Comparison of ENCODE assay signal across 9 cellular contexts in the genomic region with DNA sequence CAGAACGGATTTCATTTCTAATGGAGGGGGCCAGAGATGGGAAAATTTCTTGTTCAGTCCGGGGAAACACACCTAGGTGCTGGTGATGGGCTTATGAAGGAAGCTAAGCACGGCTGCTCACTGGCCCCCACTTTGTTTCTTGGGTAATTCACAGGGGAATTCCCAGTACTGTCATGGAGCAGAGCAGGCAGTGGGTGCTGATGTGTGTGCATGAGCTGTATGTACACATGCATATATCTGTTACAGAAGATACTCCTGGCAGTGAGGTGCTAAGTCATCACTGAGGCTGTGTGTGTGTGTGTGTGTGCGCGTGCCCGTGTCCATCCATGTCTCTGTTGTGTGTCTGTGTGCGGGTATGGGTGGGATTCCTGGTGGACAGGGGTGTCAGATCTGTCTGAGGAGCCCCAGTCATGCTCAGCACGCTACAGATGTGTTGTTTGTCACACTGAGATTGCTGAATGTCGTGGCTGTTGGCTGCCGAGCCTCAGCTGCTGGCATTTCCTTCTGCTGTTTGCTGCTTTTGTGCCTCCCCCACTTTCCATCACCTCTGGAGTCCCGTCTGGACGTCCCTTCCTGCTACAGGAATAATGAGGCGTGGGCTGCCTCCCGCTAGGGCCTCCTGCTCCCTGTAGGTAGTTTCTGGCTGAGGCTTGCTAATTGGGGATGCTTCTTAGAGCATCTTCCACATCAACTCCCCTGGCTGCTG. TPM values are rescaled to one million over a fixed set of nuclear protein-coding genes. Genes with fewer than 3 reads are reported as not detected.
A peak's percentile ranks its signal among the peaks of the same experiment; 100 is the strongest.
DNase-seq lines count a peak whose midpoint lies in the region; ATAC-seq and TF ChIP-seq lines count a peak whose summit lies in the region.
"Had no signal": no experiment of that assay in that cellular context is flagged by ENCODE, and none has a peak within 500 bp of the region (broad histone marks: within the 10 kb centered on the region; RNA-seq: fewer than 3 reads in every experiment).

No MANE protein-coding gene starts in this region.

- H3K27ac ChIP-seq in fibroblast of lung (ENCODE audit: insufficient read depth, low read length) (peak overlapping the region; percentile 52), stomach (peak overlapping the region in 3 of 5 donors; percentile 1 to 40 (median 26))

- POLR2A ChIA-PET in activated CD8-positive, alpha-beta T cell treated with anti-CD3 and anti-CD28 coated beads for 36 hours (lab: Charles Lee): interaction anchor here (0.9 kb wide), 1 partner anchor 53 kb away, joined by 3 read pairs; a partner anchor contains a TSS

- no peak overlapping the region for H3K4me3 Mint-ChIP-seq in activated CD8-positive, alpha-beta T cell treated with anti-CD3 and anti-CD28 coated beads for 36 hours

- no peak overlapping the region for H3K9ac ChIP-seq in fibroblast of lung (ENCODE audit: insufficient read depth, low read length)

- peaks cover 47% of the 10 kb centered on the region for H3K4me1 Mint-ChIP-seq in activated CD8-positive, alpha-beta T cell treated with anti-CD3 and anti-CD28 coated beads for 36 hours (ENCODE audit: low read depth)

- H3K27ac Mint-ChIP-seq in activated CD8-positive, alpha-beta T cell treated with anti-CD3 and anti-CD28 coated beads for 36 hours: peak overlapping the region; percentile 80

- no peak overlapping the region for H3K4me2 ChIP-seq in fibroblast of lung (ENCODE audit: extremely low read depth, insufficient read depth, low read length)

- intact Hi-C loops in activated CD8-positive, alpha-beta T cell treated with anti-CD3 and anti-CD28 coated beads for 36 hours (cut with micrococcal nuclease): loop anchor here (5.0 kb wide), 1 partner anchor 50 kb away; no protein-coding TSS in a partner anchor
- intact Hi-C loops in stomach (cut with DNase I; ENCODE audit: low total_unique reads): loop anchor here (10.0 kb wide), 2 partner anchors 308 to 408 kb away; no protein-coding TSS in a partner anchor

- no peaks in the 10 kb centered on the region for H3K27me3 ChIP-seq in fibroblast of lung (ENCODE audit: control insufficient read depth, insufficient read depth, low read length)
- no peaks in the 10 kb centered on the region for H3K27me3 ChIP-seq in stomach

- H3K4me1 ChIP-seq in fibroblast of lung (ENCODE audit: control insufficient read depth, extremely low read depth, insufficient read depth, low read length) (peaks cover 27% of the 10 kb centered on the region), stomach (peaks cover 9 to 54% (median 31%) of the 10 kb centered on the region in 4 donors)

- H3K9me3 ChIP-seq in fibroblast of lung (ENCODE audit: control insufficient read depth, insufficient read depth, low read depth, low read length) (no peaks in the 10 kb centered on the region), stomach (no peaks in the 10 kb centered on the region)

- whole genome bisulfite sequencing in stomach, 5 donors: 66 to 75% (median 72%) methylated on average over 12 to 14 of the region's 14 CpGs

- TF ChIP-seq EP300 in stomach (IDR thresholded peaks at IDR 0.05): no peak

- peak; percentile 61 for DNase-seq in activated CD8-positive, alpha-beta T cell treated with anti-CD3 and anti-CD28 coated beads for 36 hours
- DNase-seq in fibroblast of lung (ENCODE audit: low read depth in 2 of 2) (no peak), stomach (no peak), DMS114 treated with DMSO at 0.1 percent for 48 hours (lab: John Stamatoyannopoulos, UW; ENCODE audit: unreplicated experiment) (no peak), cerebellar cortex (ENCODE audit: low spot score) (no peak)

- CTCF ChIA-PET in activated CD8-positive, alpha-beta T cell treated with anti-CD3 and anti-CD28 coated beads for 36 hours (lab: Charles Lee): interaction anchor here (0.6 to 3.1 kb wide), 12 partner anchors 8 to 671 kb away, joined by 3 to 26 read pairs (median 4); no protein-coding TSS in a partner anchor

- no peak overlapping the region for H2AFZ ChIP-seq in fibroblast of lung (ENCODE audit: low read length)

- H3K4me3 ChIP-seq in fibroblast of lung (replicated peaks in 1 of 4; ENCODE audit: control extremely low read depth in 1 of 4, insufficient read depth in 1 of 4, low read depth in 3 of 4, low read length in 4 of 4) (no peak overlapping the region), stomach (no peak overlapping the region)
- H3K4me3 ChIP-seq: lung had no signal

- H4K20me1 ChIP-seq in fibroblast of lung (ENCODE audit: control insufficient read depth, extremely low read depth, insufficient read depth, low read length): no peaks in the 10 kb centered on the region

- TF ChIP-seq CTCF in activated CD8-positive, alpha-beta T cell treated with anti-CD3 and anti-CD28 coated beads for 36 hours (IDR thresholded peaks at IDR 0.05): no peak
- TF ChIP-seq CTCF in fibroblast of lung (conservative IDR thresholded peaks at IDR 0.05 in 1 of 2, IDR thresholded peaks at IDR 0.05 in 1 of 2; ENCODE audit: low read depth in 1 of 2, low read length in 2 of 2) (no peak), stomach (IDR thresholded peaks at IDR 0.05) (no peak)

- H3K36me3 ChIP-seq in fibroblast of lung (ENCODE audit: control insufficient read depth, insufficient read depth, low read length) (peaks cover 34% of the 10 kb centered on the region), stomach (peaks cover 51 to 97% (median 88%) of the 10 kb centered on the region in 4 donors)

- no peaks in the 10 kb centered on the region for H3K9me3 Mint-ChIP-seq in activated CD8-positive, alpha-beta T cell treated with anti-CD3 and anti-CD28 coated beads for 36 hours

- ATAC-seq in GM18909 (IDR thresholded peaks at IDR 0.05; ENCODE audit: poor library complexity, unreplicated experiment) (peak; percentile 63), HG03045 (IDR thresholded peaks at IDR 0.05; ENCODE audit: unreplicated experiment) (peak; percentile 72), HG03135 (IDR thresholded peaks at IDR 0.05; ENCODE audit: unreplicated experiment) (no peak)
- peak; percentile 88 for ATAC-seq in activated CD8-positive, alpha-beta T cell treated with anti-CD3 and anti-CD28 coated beads for 36 hours

- H3K27me3 Mint-ChIP-seq in activated CD8-positive, alpha-beta T cell treated with anti-CD3 and anti-CD28 coated beads for 36 hours: no peaks in the 10 kb centered on the region

- peaks cover 20% of the 10 kb centered on the region for H3K79me2 ChIP-seq in fibroblast of lung (ENCODE audit: control insufficient read depth, insufficient read depth, low read length)

- no peak for TF ChIP-seq POLR2A in stomach (IDR thresholded peaks at IDR 0.05)

- peaks cover 74% of the 10 kb centered on the region for H3K36me3 Mint-ChIP-seq in activated CD8-positive, alpha-beta T cell treated with anti-CD3 and anti-CD28 coated beads for 36 hours (ENCODE audit: low read depth)

RNA-seq across cellular contexts. Expression of a gene that starts 53.3 kb away (rescaled TPM):
- total RNA-seq in activated CD8-positive, alpha-beta T cell treated with anti-CD3 and anti-CD28 coated beads for 36 hours: 10 to 100 TPM; 30.5 to 31.6 TPM
- total RNA-seq in fibroblast of lung (27.7 and 49.9 TPM in 2 replicates), stomach (10 to 100 TPM; 11.6 to 57.2 (median 31.7) TPM)
- polyA plus RNA-seq in fibroblast of lung (28.6 and 36.2 TPM in 2 replicates), stomach (10 to 100 TPM; 11.2 to 16.3 (median 12.3) TPM)
- polyA plus RNA-seq in fibroblast of lung (2012): 24.9 and 31.6 TPM in 2 replicates
- polyA minus RNA-seq in fibroblast of lung (ENCODE audit: low replicate concordance): 37.3 and 87.1 TPM in 2 replicates
